8 cellular contexts compared by ENCODE assay signal in the genomic region with DNA sequence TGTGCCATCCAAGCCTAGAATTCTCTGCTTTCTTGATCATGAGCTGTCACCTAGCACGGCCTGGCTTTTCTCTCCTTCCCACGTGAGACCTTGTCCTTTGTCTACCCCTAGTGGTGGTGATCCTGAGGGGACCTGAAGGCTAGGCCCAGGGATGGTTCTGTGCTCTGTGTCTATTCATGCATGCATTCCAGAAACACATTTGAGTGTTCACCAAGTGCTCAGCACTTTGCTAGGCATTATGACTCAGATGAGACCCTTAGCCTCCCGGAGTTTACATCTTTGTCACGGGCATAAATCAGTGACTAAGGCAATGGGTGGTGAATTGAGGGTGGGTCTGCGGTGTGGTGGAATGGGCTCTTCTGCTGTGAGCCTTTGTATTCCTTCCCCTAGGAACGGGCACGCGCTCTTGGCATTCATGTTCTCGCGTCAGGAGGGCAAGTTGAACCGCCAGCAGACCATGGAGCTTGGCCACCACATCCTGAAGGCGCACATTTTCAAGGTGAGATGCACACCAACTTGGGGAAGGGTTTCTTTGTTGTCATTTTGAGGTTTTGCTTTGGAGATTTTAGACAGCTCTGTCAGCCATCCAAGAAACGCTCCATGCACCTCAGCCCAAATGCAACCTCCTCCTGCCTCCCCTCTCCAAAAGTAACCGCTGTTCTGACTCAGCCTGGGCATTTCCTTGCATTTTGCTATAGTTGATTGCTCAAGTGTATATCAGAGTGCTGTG.
A peak's percentile ranks its signal among the peaks of the same experiment; 100 is the strongest.
DNase-seq lines count a peak whose midpoint lies in the region; ATAC-seq and TF ChIP-seq lines count a peak whose summit lies in the region.

No MANE protein-coding gene starts in this region.

- intact Hi-C loops in PC-3 (cut with micrococcal nuclease) (loop anchor here (1.0 kb wide), 1 partner anchor 284 kb away; no protein-coding TSS in a partner anchor), transverse colon (cut with DNase I; ENCODE audit: low total_unique reads) (no loop called here)

- CTCF ChIA-PET in PC-3 (lab: Charles Lee): no interaction called here

- POLR2A ChIA-PET in PC-3 (lab: Charles Lee; ENCODE audit: unreplicated experiment): interaction anchor here (0.5 kb wide), 1 partner anchor 199 kb away, joined by 3 read pairs; no protein-coding TSS in a partner anchor

- no peaks in the 10 kb centered on the region for H4K20me1 ChIP-seq in PC-3 (ENCODE audit: low read length)

- no peak for TF ChIP-seq EP300 in transverse colon (IDR thresholded peaks at IDR 0.05; ENCODE audit: low read depth)

- TF ChIP-seq CTCF in PC-3 (conservative IDR thresholded peaks at IDR 0.05; ENCODE audit: low read depth, low read length): peak; percentile 63
- TF ChIP-seq CTCF in cardiac muscle cell (IDR thresholded peaks at IDR 0.05; ENCODE audit: low read depth, low read length): peak; percentile 55
- peak in 4 of 5 experiments; percentile 29 to 55 (median 33) for TF ChIP-seq CTCF in transverse colon (IDR thresholded peaks at IDR 0.05)

- in situ Hi-C loops in transverse colon (cut with MboI; ENCODE audit: low pct_ligation_motif_present in 1 of 4, low pct_unique_long_range_greater_than_20kb in 1 of 4, low sequenced_read_pairs in 3 of 4): no loop called here

- 78 to 81% methylated on average over 2 to 14 of the region's 14 CpGs for WGBS in transverse colon (ENCODE audit: low coverage in 1 of 2), 2 donors

- H3K4me3 ChIP-seq in PC-3 (ENCODE audit: low read length): no peak overlapping the region
- H3K4me3 ChIP-seq in cardiac muscle cell: no peak overlapping the region
- no peak overlapping the region for H3K4me3 ChIP-seq in transverse colon

- H3K9me3 ChIP-seq in PC-3 (ENCODE audit: low read length): no peaks in the 10 kb centered on the region
- no peaks in the 10 kb centered on the region for H3K9me3 ChIP-seq in cardiac muscle cell (ENCODE audit: low read depth)
- no peaks in the 10 kb centered on the region for H3K9me3 ChIP-seq in transverse colon

- no peaks in the 10 kb centered on the region for H3K9me2 ChIP-seq in PC-3 (replicated peaks; ENCODE audit: low read length)

- H3K4me1 ChIP-seq in PC-3 (ENCODE audit: insufficient read depth, low read length) (no peaks in the 10 kb centered on the region), cardiac muscle cell (ENCODE audit: low read depth) (no peaks in the 10 kb centered on the region), transverse colon (no peaks in the 10 kb centered on the region)

- TF ChIP-seq POLR2A in transverse colon (IDR thresholded peaks at IDR 0.05): no peak

- no peak overlapping the region for H2AFZ ChIP-seq in PC-3 (ENCODE audit: low read length)

- H3K36me3 ChIP-seq in PC-3 (ENCODE audit: low read depth, low read length): peaks cover 6% of the 10 kb centered on the region; the same call in 1 of the 2 replicates
- peaks cover 31% of the 10 kb centered on the region for H3K36me3 ChIP-seq in cardiac muscle cell
- H3K36me3 ChIP-seq in transverse colon: peaks cover 0 to 7% (median 0%) of the 10 kb centered on the region in 4 donors

- ATAC-seq in GM18502 (IDR thresholded peaks at IDR 0.05; ENCODE audit: poor library complexity, unreplicated experiment) (peak; percentile 81), HG02885 (IDR thresholded peaks at IDR 0.05; ENCODE audit: poor library complexity, unreplicated experiment) (peak; percentile 53), PC-3 (peak; percentile 74)

- H3K4me2 ChIP-seq in PC-3 (ENCODE audit: low read length): no peak overlapping the region

- H3K79me2 ChIP-seq in PC-3 (ENCODE audit: low read length): no peaks in the 10 kb centered on the region

- H3K27me3 ChIP-seq in PC-3 (ENCODE audit: low read length) (no peaks in the 10 kb centered on the region), cardiac muscle cell (no peaks in the 10 kb centered on the region), transverse colon (no peaks in the 10 kb centered on the region)

- no peak overlapping the region for H3K9ac ChIP-seq in PC-3 (ENCODE audit: low read length)

- H3F3A ChIP-seq in PC-3 (ENCODE audit: low read length, unreplicated experiment): no peaks in the 10 kb centered on the region

- DNase-seq in AG08396 (ENCODE audit: low spot score) (peak; percentile 51), PC-3 (peak; percentile 31), cardiac muscle cell (ENCODE audit: low read depth in 1 of 2, low spot score in 1 of 2) (peak; percentile 50 to 65), transverse colon (no peak), T-helper 1 cell (no peak), germinal center (ENCODE audit: low spot score) (no peak)

- no TSS peak for BruUV-seq in PC-3 (replicated peaks; lab: Mats Ljungman, UMichigan)

- H3K27ac ChIP-seq in PC-3 (ENCODE audit: low read length) (no peak overlapping the region), cardiac muscle cell (no peak overlapping the region), transverse colon (no peak overlapping the region)

Comparison
In these comparisons a context has a peak if more than half of its experiments do, and no peak if none do; other contexts are left out.
1. DNase-seq: peak in AG08396 (single experiment), PC-3 (single experiment) and cardiac muscle cell (2 of 2); none in transverse colon (single experiment), T-helper 1 cell (0 of 5) and germinal center (single experiment).
2. Peak in every context shown above with its lines, with median percentiles within 50 percentile points of each other: ATAC-seq and CTCF ChIP-seq.